Comparison of ENCODE assay signal across 8 cellular contexts in genomic region chr13:110819203-110820014, GRCh38.
DNase-seq lines count a peak whose midpoint lies in the region; ATAC-seq and TF ChIP-seq lines count a peak whose summit lies in the region.

No MANE protein-coding gene starts in this region.

- H3K27ac Mint-ChIP-seq in activated naive CD4-positive, alpha-beta T cell treated with anti-CD3 and anti-CD28 coated beads for 36 hours: no peak overlapping the region
- no peak overlapping the region for H3K27ac Mint-ChIP-seq in glutamatergic neuron (ENCODE audit: unreplicated experiment)

- peak overlapping the region; percentile 32 for H3K9ac ChIP-seq in SK-N-MC (ENCODE audit: insufficient read length)

- no peaks in the 10 kb centered on the region for H3K36me3 Mint-ChIP-seq in activated naive CD4-positive, alpha-beta T cell treated with anti-CD3 and anti-CD28 coated beads for 36 hours (ENCODE audit: low read depth)
- H3K36me3 Mint-ChIP-seq in glutamatergic neuron (ENCODE audit: unreplicated experiment): no peaks in the 10 kb centered on the region

- DNase-seq in DMS79 treated with DMSO at 0.1 percent for 48 hours (lab: John Stamatoyannopoulos, UW) (peak; percentile 77), HuH-7 (ENCODE audit: low spot score) (peak; percentile 82), SK-N-MC (ENCODE audit: low read depth, low spot score) (no peak), glutamatergic neuron (peak; percentile 88), pons (ENCODE audit: low spot score) (peak; percentile 74), upper lobe of left lung (peak; percentile 86 to 88)
- peak; percentile 88 for DNase-seq in activated naive CD4-positive, alpha-beta T cell treated with anti-CD3 and anti-CD28 coated beads for 36 hours

- H3K27me3 Mint-ChIP-seq in activated naive CD4-positive, alpha-beta T cell treated with anti-CD3 and anti-CD28 coated beads for 36 hours (ENCODE audit: low read depth): no peaks in the 10 kb centered on the region
- H3K27me3 Mint-ChIP-seq in glutamatergic neuron (ENCODE audit: unreplicated experiment): peaks cover 3% of the 10 kb centered on the region

- no peaks in the 10 kb centered on the region for H3K27me3 ChIP-seq in upper lobe of left lung

- no peaks in the 10 kb centered on the region for H3K9me3 Mint-ChIP-seq in activated naive CD4-positive, alpha-beta T cell treated with anti-CD3 and anti-CD28 coated beads for 36 hours
- H3K9me3 Mint-ChIP-seq in glutamatergic neuron (ENCODE audit: unreplicated experiment): no peaks in the 10 kb centered on the region

- H3K9me3 ChIP-seq in SK-N-MC (ENCODE audit: low read depth, low read length) (no peaks in the 10 kb centered on the region), upper lobe of left lung (no peaks in the 10 kb centered on the region)

- CTCF ChIA-PET in activated naive CD4-positive, alpha-beta T cell treated with anti-CD3 and anti-CD28 coated beads for 36 hours (lab: Charles Lee): interaction anchor here (0.6 to 2.8 kb wide), 11 partner anchors 17 to 364 kb away, joined by 3 to 15 read pairs (median 5); no protein-coding TSS in a partner anchor

- H3K4me3 ChIP-seq in SK-N-MC: no peak overlapping the region
- no peak overlapping the region for H3K4me3 ChIP-seq in upper lobe of left lung

- TF ChIP-seq CTCF in glutamatergic neuron (IDR thresholded peaks at IDR 0.05; ENCODE audit: partially characterized antibody, unreplicated experiment): peak; percentile 98
- peak; percentile 94 to 99 (median 94) for TF ChIP-seq CTCF in upper lobe of left lung (IDR thresholded peaks at IDR 0.05)

- intact Hi-C loops in activated naive CD4-positive, alpha-beta T cell treated with anti-CD3 and anti-CD28 coated beads for 36 hours (cut with micrococcal nuclease): loop anchor here (1.0 to 5.0 kb wide), 7 partner anchors 104 to 597 kb away; partner anchors contain the start of gene CARS2

- no peak for TF ChIP-seq POLR2A in upper lobe of left lung (IDR thresholded peaks at IDR 0.05)

- peaks cover 0 to 6% (median 3%) of the 10 kb centered on the region in 4 donors for H3K4me1 ChIP-seq in upper lobe of left lung

- no peaks in the 10 kb centered on the region for H3K36me3 ChIP-seq in SK-N-MC (ENCODE audit: insufficient read depth, low read length)
- H3K36me3 ChIP-seq in upper lobe of left lung: no peaks in the 10 kb centered on the region

- no peak for TF ChIP-seq EP300 in upper lobe of left lung (IDR thresholded peaks at IDR 0.05)

- ATAC-seq in GM21515 (IDR thresholded peaks at IDR 0.05; ENCODE audit: unreplicated experiment) (peak; percentile 92), upper lobe of left lung (ENCODE audit: low FRiP score in 2 of 2) (peak; percentile 89 to 95)

- H3K27ac ChIP-seq in SK-N-MC (no peak overlapping the region), upper lobe of left lung (no peak overlapping the region)

- no peak overlapping the region for H3K4me3 Mint-ChIP-seq in activated naive CD4-positive, alpha-beta T cell treated with anti-CD3 and anti-CD28 coated beads for 36 hours
- H3K4me3 Mint-ChIP-seq in glutamatergic neuron (ENCODE audit: unreplicated experiment): no peak overlapping the region

- H3K4me1 Mint-ChIP-seq in activated naive CD4-positive, alpha-beta T cell treated with anti-CD3 and anti-CD28 coated beads for 36 hours (ENCODE audit: low read depth): peaks cover 6% of the 10 kb centered on the region
- peaks cover 4% of the 10 kb centered on the region for H3K4me1 Mint-ChIP-seq in glutamatergic neuron (ENCODE audit: low read depth, unreplicated experiment)

- WGBS in upper lobe of left lung, 2 donors: 32 to 39% methylated on average over 17 of the region's 17 CpGs
